Comparison of ENCODE assay signal across 8 cellular contexts in the genomic region with DNA sequence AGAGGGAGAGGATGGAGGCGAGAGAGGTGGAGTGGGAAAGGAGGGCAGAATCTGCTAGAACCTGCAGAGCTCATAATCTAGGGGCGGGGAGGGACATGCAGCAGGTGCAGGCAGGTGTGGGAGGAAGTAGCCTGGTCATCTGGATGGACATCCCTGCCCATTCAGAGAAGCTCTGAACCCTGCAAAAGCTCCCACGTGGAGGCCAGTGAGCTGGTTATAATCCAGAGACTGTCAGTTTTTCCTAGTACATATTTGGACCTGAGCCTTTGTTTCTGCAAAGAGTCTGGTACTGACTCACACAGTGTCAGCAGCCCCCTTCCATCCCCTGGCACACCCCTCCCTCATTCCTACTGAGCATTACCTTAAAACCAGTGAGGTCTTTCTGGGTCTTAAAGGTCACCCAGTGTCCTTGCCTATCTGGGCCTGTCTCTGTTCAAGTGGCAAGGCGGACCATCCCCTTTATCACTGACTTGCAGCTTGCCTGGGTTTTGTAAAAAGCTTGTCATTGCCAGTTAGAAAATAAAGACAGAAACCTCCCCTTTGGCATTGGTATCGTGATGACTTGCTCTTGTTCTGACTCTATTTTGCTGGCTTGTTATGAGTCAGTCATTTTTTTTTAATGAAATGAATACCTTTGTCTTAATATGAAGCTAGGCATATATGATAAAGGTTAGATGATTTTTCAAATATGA. TPM values are rescaled to one million over a fixed set of nuclear protein-coding genes. Genes with fewer than 3 reads are reported as not detected.
DNase-seq lines count a peak whose midpoint lies in the region; ATAC-seq lines count a peak whose summit lies in the region.

No MANE protein-coding gene starts in this region.

- ATAC-seq in GM21390 (IDR thresholded peaks at IDR 0.05; ENCODE audit: unreplicated experiment) (peak; percentile 57), left colon (peak; percentile 58)

- peak; percentile 64 for DNase-seq in EH (ENCODE audit: low read depth)
- DNase-seq in HS-5 (ENCODE audit: low read depth): peak; percentile 46
- peak; percentile 62 for DNase-seq in activated naive CD4-positive, alpha-beta T cell treated with anti-CD3 and anti-CD28 coated beads, Interleukin-2, amount 50 U/mL, for 16 hours
- no peak for DNase-seq in left colon
- DNase-seq in SK-N-DZ (ENCODE audit: low spot score): no peak
- DNase-seq in DMS114 treated with DMSO at 0.1 percent for 48 hours (lab: John Stamatoyannopoulos, UW; ENCODE audit: unreplicated experiment): no peak
- DNase-seq in HuH-7 (ENCODE audit: low spot score): no peak

- intact Hi-C loops in left colon (cut with DNase I, micrococcal nuclease): no loop called here

RNA-seq across cellular contexts. Expression of a gene that starts 26.1 kb away (rescaled TPM):
- 10 to 100 TPM; 38.5 to 58.9 TPM for total RNA-seq in left colon
- polyA plus RNA-seq in SK-N-DZ (2014; cell fraction: cytosol; rRNA removed): 0.14 and 0.30 TPM in 2 replicates
- 0.12 TPM in 1 of 2 replicates, not detected in the other for polyA plus RNA-seq in SK-N-DZ (2014; cell fraction: nucleus; rRNA removed)

Comparison
In these comparisons a context has a peak if more than half of its experiments do, and no peak if none do; other contexts are left out.
1. DNase-seq: peak in EH (single experiment), HS-5 (single experiment) and activated naive CD4-positive, alpha-beta T cell treated with anti-CD3 and anti-CD28 coated beads, Interleukin-2, amount 50 U/mL, for 16 hours (single experiment); none in left colon (0 of 2), SK-N-DZ (single experiment), DMS114 treated with DMSO at 0.1 percent for 48 hours (single experiment) and HuH-7 (single experiment).